8 cellular contexts compared by ENCODE assay signal in the genomic region with DNA sequence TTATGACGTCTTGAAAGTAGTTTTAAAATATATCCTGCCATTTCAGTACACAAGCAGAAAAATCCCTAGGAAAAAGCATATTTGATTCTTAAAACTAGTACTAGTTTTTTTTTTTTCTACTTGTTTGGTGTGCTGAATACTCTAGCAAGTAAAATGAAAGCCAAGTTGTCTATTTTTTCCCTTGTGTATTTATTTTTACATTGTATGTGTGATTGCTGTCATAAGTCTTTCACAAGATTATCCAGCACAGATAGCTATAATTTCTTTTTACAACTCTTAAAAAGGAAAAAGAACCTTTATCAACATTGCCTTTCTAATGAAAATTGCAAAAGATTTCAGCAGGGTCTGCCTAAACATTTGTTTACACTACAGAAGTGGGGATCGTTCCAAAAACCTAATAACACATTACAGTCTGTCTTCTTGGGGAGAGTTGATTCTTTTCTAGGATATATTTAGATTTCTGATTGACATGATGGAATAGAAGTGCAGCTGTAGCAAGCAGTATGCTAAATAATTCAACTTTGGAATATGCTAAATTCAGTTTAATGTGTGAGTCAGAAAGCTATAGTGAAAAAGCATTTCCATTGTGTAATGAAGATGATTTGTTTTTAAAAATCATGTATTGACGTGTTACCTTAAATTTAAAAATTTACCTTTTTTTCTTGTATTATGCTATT. TPM values are rescaled to one million over a fixed set of nuclear protein-coding genes. Genes with fewer than 3 reads are reported as not detected.
DNase-seq lines count a peak whose midpoint lies in the region; TF ChIP-seq lines count a peak whose summit lies in the region.

No MANE protein-coding gene starts in this region.

- no peak for TF ChIP-seq CTCF in stomach (IDR thresholded peaks at IDR 0.05)

- H3K4me1 ChIP-seq in iPS-15b (ENCODE audit: control insufficient read depth, insufficient read depth, low read length) (no peaks in the 10 kb centered on the region), stomach (peaks cover 0 to 66% (median 46%) of the 10 kb centered on the region in 4 donors)

- H3K27me3 ChIP-seq in iPS-15b (ENCODE audit: control insufficient read depth, insufficient read depth, low read length) (no peaks in the 10 kb centered on the region), stomach (no peaks in the 10 kb centered on the region)

- TF ChIP-seq EP300 in stomach (IDR thresholded peaks at IDR 0.05) = no peak

- CTCF ChIA-PET in activated CD4-positive, alpha-beta memory T cell treated with anti-CD3 and anti-CD28 coated beads, Interleukin-2, amount 10 ng/mL, durations not matched to agents 7 days and 5 days (lab: Charles Lee) = interaction anchor here (1.0 kb wide), 1 partner anchor 44 kb away, joined by 3 read pairs; no protein-coding TSS in a partner anchor

- no peaks in the 10 kb centered on the region for H3K9me3 Mint-ChIP-seq in T-helper 2 cell treated with Interferon-gamma antibody and Interleukin-4, amounts not matched to agents 5 μg/mL and 100 μg/mL, for 36 hours
- no peaks in the 10 kb centered on the region for H3K9me3 Mint-ChIP-seq in activated CD4-positive, alpha-beta memory T cell treated with anti-CD3 and anti-CD28 coated beads, Interleukin-2, amount 10 ng/mL, durations not matched to agents 7 days and 5 days

- peak overlapping the region in 4 of 5 donors; percentile 16 to 95 (median 94) for H3K27ac ChIP-seq in stomach

- peak overlapping the region; percentile 99 for H3K4me3 Mint-ChIP-seq in T-helper 2 cell treated with Interferon-gamma antibody and Interleukin-4, amounts not matched to agents 5 μg/mL and 100 μg/mL, for 36 hours
- peak overlapping the region; percentile 99 for H3K4me3 Mint-ChIP-seq in activated CD4-positive, alpha-beta memory T cell treated with anti-CD3 and anti-CD28 coated beads, Interleukin-2, amount 10 ng/mL, durations not matched to agents 7 days and 5 days

- H3K9me3 ChIP-seq in iPS-15b (ENCODE audit: control insufficient read depth, insufficient read depth, low read length) (no peaks in the 10 kb centered on the region), stomach (no peaks in the 10 kb centered on the region)

- no peak for DNase-seq in T-helper 2 cell treated with Interferon-gamma antibody and Interleukin-4, amounts not matched to agents 5 μg/mL and 100 μg/mL, for 36 hours (ENCODE audit: low spot score)
- DNase-seq in T-helper 2 cell = no peak
- no peak for DNase-seq in activated CD4-positive, alpha-beta memory T cell treated with anti-CD3 and anti-CD28 coated beads, Interleukin-2, amount 10 ng/mL, durations not matched to agents 7 days and 5 days
- no peak for DNase-seq in stomach
- no peak for DNase-seq in NCI-H510A (lab: John Stamatoyannopoulos, UW)
- no peak for DNase-seq in pons (ENCODE audit: low spot score)
- no peak for DNase-seq in AG08395 (ENCODE audit: low spot score)

- H3K27ac Mint-ChIP-seq in T-helper 2 cell treated with Interferon-gamma antibody and Interleukin-4, amounts not matched to agents 5 μg/mL and 100 μg/mL, for 36 hours = peak overlapping the region; percentile 98
- peak overlapping the region; percentile 97 for H3K27ac Mint-ChIP-seq in activated CD4-positive, alpha-beta memory T cell treated with anti-CD3 and anti-CD28 coated beads, Interleukin-2, amount 10 ng/mL, durations not matched to agents 7 days and 5 days

- POLR2A ChIA-PET in activated CD4-positive, alpha-beta memory T cell treated with anti-CD3 and anti-CD28 coated beads, Interleukin-2, amount 10 ng/mL, durations not matched to agents 7 days and 5 days (lab: Charles Lee) = interaction anchor here (1.6 kb wide), 1 partner anchor 306 kb away, joined by 3 read pairs; no protein-coding TSS in a partner anchor

- 6 to 11% (median 9%) methylated on average over 3 of the region's 3 CpGs for WGBS in stomach, 5 donors

- H3K36me3 ChIP-seq in iPS-15b (ENCODE audit: control insufficient read depth, insufficient read depth, low read length) = no peaks in the 10 kb centered on the region
- peaks cover 0 to 5% (median 0%) of the 10 kb centered on the region in 4 donors for H3K36me3 ChIP-seq in stomach

- peak overlapping the region; percentile 30 for H3K9ac ChIP-seq in iPS-15b (ENCODE audit: low read depth, low read length)

- H3K4me1 Mint-ChIP-seq in T-helper 2 cell treated with Interferon-gamma antibody and Interleukin-4, amounts not matched to agents 5 μg/mL and 100 μg/mL, for 36 hours (ENCODE audit: low read depth) = peaks cover 26% of the 10 kb centered on the region
- peaks cover 41% of the 10 kb centered on the region for H3K4me1 Mint-ChIP-seq in activated CD4-positive, alpha-beta memory T cell treated with anti-CD3 and anti-CD28 coated beads, Interleukin-2, amount 10 ng/mL, durations not matched to agents 7 days and 5 days

- peaks cover 41% of the 10 kb centered on the region for H3K36me3 Mint-ChIP-seq in T-helper 2 cell treated with Interferon-gamma antibody and Interleukin-4, amounts not matched to agents 5 μg/mL and 100 μg/mL, for 36 hours (ENCODE audit: low read depth)
- H3K36me3 Mint-ChIP-seq in activated CD4-positive, alpha-beta memory T cell treated with anti-CD3 and anti-CD28 coated beads, Interleukin-2, amount 10 ng/mL, durations not matched to agents 7 days and 5 days (ENCODE audit: low read depth) = peaks cover 47% of the 10 kb centered on the region

- peak overlapping the region; percentile 85 for H3K4me3 ChIP-seq in iPS-15b (ENCODE audit: low read depth, low read length)
- H3K4me3 ChIP-seq in stomach = peak overlapping the region; percentile 88 to 97 (median 90)

- no peak for TF ChIP-seq POLR2A in stomach (IDR thresholded peaks at IDR 0.05)

- intact Hi-C loops in stomach (cut with DNase I; ENCODE audit: low total_unique reads) = no loop called here

- no peaks in the 10 kb centered on the region for H3K27me3 Mint-ChIP-seq in T-helper 2 cell treated with Interferon-gamma antibody and Interleukin-4, amounts not matched to agents 5 μg/mL and 100 μg/mL, for 36 hours (ENCODE audit: low read depth)
- H3K27me3 Mint-ChIP-seq in activated CD4-positive, alpha-beta memory T cell treated with anti-CD3 and anti-CD28 coated beads, Interleukin-2, amount 10 ng/mL, durations not matched to agents 7 days and 5 days = no peaks in the 10 kb centered on the region

RNA-seq across cellular contexts. Expression of gene DR1, which starts 2.5 kb away (rescaled TPM):
- 100 to 1,000 TPM; 100 to 104 TPM for total RNA-seq in activated CD4-positive, alpha-beta memory T cell treated with anti-CD3 and anti-CD28 coated beads, Interleukin-2, amount 10 ng/mL, durations not matched to agents 7 days and 5 days
- total RNA-seq in stomach = 10 to 100 TPM; 10.3 to 78.2 (median 37.1) TPM
- 10 to 100 TPM; 10.2 to 27.3 (median 17.5) TPM for polyA plus RNA-seq in stomach
